11 cellular contexts compared by ENCODE assay signal in the genomic region with DNA sequence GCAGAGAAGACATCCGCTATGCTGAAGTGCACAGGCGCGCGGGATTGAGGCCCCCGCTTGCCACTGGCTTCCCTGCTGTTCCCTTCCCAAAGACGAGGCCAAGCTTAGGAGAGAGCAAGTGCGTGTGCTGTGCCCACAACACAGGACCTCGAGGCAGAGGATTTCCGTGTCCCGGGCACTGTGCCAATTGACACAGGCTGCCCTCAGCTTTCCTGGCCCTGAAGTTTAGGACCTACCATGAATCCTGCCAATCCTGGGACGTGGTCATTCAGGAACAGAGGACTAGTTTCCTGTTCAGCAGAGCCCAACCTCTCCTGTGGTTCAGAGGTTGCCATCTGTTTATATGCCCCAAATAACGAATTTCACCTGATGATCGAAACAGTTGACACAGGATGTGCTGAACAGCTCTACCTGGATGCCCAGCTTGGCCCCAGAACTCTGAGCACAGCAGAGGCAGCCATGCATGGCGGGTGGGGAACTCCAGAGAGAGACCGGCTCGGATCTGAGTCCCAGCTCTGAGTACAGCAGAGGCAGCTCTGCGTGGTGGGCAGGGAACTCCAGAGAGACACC. TPM values are rescaled to one million over a fixed set of nuclear protein-coding genes. Genes with fewer than 3 reads are reported as not detected.
A peak's percentile ranks its signal among the peaks of the same experiment; 100 is the strongest.
DNase-seq lines count a peak whose midpoint lies in the region; ATAC-seq and TF ChIP-seq lines count a peak whose summit lies in the region.
"Had no signal": no experiment of that assay in that cellular context is flagged by ENCODE, and none has a peak within 500 bp of the region (broad histone marks: within the 10 kb centered on the region; RNA-seq: fewer than 3 reads in every experiment).

No MANE protein-coding gene starts in this region.

- TF ChIP-seq POLR2A in stomach (IDR thresholded peaks at IDR 0.05) = no peak
- no peak for TF ChIP-seq POLR2A in esophagus squamous epithelium (IDR thresholded peaks at IDR 0.05)
- no peak for TF ChIP-seq POLR2A in body of pancreas (IDR thresholded peaks at IDR 0.05)

- no peak for TF ChIP-seq CTCF in stomach (IDR thresholded peaks at IDR 0.05)
- no peak for TF ChIP-seq CTCF in esophagus squamous epithelium (IDR thresholded peaks at IDR 0.05)
- TF ChIP-seq CTCF in body of pancreas (IDR thresholded peaks at IDR 0.05) = no peak

- H3K4me1 ChIP-seq in stomach (peaks cover 29 to 93% (median 76%) of the 10 kb centered on the region in 4 donors), esophagus squamous epithelium (peaks cover 0 to 20% (median 2%) of the 10 kb centered on the region in 3 donors), body of pancreas (peaks cover 3% of the 10 kb centered on the region)

- TF ChIP-seq EP300 in stomach (IDR thresholded peaks at IDR 0.05) = no peak

- no peak overlapping the region for H3K27ac Mint-ChIP-seq in activated naive CD8-positive, alpha-beta T cell treated with anti-CD3 and anti-CD28 coated beads, Interleukin-2, amount 10 ng/mL, durations not matched to agents 7 days and 5 days

- POLR2A ChIA-PET in activated naive CD8-positive, alpha-beta T cell treated with anti-CD3 and anti-CD28 coated beads, Interleukin-2, amount 10 ng/mL, durations not matched to agents 7 days and 5 days (lab: Charles Lee) = interaction anchor here (1.7 to 3.0 kb wide), 2 partner anchors 21 to 69 kb away, joined by 5 to 8 read pairs; partner anchors contain the start of gene SLC37A1

- ATAC-seq in HG02938 (IDR thresholded peaks at IDR 0.05; ENCODE audit: unreplicated experiment) (peak; percentile 44), body of pancreas (no peak)
- no peak for ATAC-seq in activated naive CD8-positive, alpha-beta T cell treated with anti-CD3 and anti-CD28 coated beads, Interleukin-2, amount 10 ng/mL, durations not matched to agents 7 days and 5 days (ENCODE audit: low read depth)

- WGBS in stomach, 5 donors = 54 to 63% (median 57%) methylated on average over 17 of the region's 17 CpGs
- WGBS in esophagus squamous epithelium, 2 donors = 59 to 68% methylated on average over 6 to 9 of the region's 17 CpGs
- WGBS in body of pancreas, 2 donors = 47 to 80% methylated on average over 3 to 17 of the region's 17 CpGs

- no peak overlapping the region for H3K4me3 Mint-ChIP-seq in activated naive CD8-positive, alpha-beta T cell treated with anti-CD3 and anti-CD28 coated beads, Interleukin-2, amount 10 ng/mL, durations not matched to agents 7 days and 5 days

- H3K27me3 ChIP-seq in stomach (no peaks in the 10 kb centered on the region), esophagus squamous epithelium (no peaks in the 10 kb centered on the region), body of pancreas (no peaks in the 10 kb centered on the region)

- peak; percentile 61 for DNase-seq in activated effector memory CD4-positive, alpha-beta T cell treated with anti-CD3 and anti-CD28 coated beads, Interleukin-2, amount 50 U/mL, for 16 hours
- DNase-seq in activated effector memory CD4-positive, alpha-beta T cell treated with Interleukin-2 at 50 U/mL for 16 hours = no peak
- peak; percentile 23 for DNase-seq in activated naive CD8-positive, alpha-beta T cell treated with anti-CD3 and anti-CD28 coated beads, Interleukin-2, amount 10 ng/mL, durations not matched to agents 7 days and 5 days
- DNase-seq in stomach (peak; percentile 72), esophagus squamous epithelium (lab: John Stamatoyannopoulos, UW) (no peak), HCEC 1CT (no peak), body of pancreas (no peak)
- DNase-seq: amniotic stem cell; NCI-H524 treated with DMSO at 0.1 percent for 48 hours; stimulated activated CD4-positive, alpha-beta T cell treated with anti-CD3 and anti-CD28 coated beads, Interleukin-4, amount 100 ng/mL, for 4 hours had no signal

- H3K36me3 Mint-ChIP-seq in activated naive CD8-positive, alpha-beta T cell treated with anti-CD3 and anti-CD28 coated beads, Interleukin-2, amount 10 ng/mL, durations not matched to agents 7 days and 5 days = peaks cover 6% of the 10 kb centered on the region

- intact Hi-C loops in stomach (cut with DNase I; ENCODE audit: low total_unique reads) = no loop called here
- intact Hi-C loops in esophagus squamous epithelium (cut with DNase I) = loop anchor here (10.0 kb wide), 1 partner anchor 201 kb away; no protein-coding TSS in a partner anchor
- intact Hi-C loops in body of pancreas (cut with DNase I) = no loop called here

- H3K9me3 ChIP-seq in stomach = no peaks in the 10 kb centered on the region
- no peaks in the 10 kb centered on the region for H3K9me3 ChIP-seq in esophagus squamous epithelium
- H3K9me3 ChIP-seq in body of pancreas = no peaks in the 10 kb centered on the region

- H3K4me1 Mint-ChIP-seq in activated naive CD8-positive, alpha-beta T cell treated with anti-CD3 and anti-CD28 coated beads, Interleukin-2, amount 10 ng/mL, durations not matched to agents 7 days and 5 days = peaks cover 11% of the 10 kb centered on the region

- H3K9me3 Mint-ChIP-seq in activated naive CD8-positive, alpha-beta T cell treated with anti-CD3 and anti-CD28 coated beads, Interleukin-2, amount 10 ng/mL, durations not matched to agents 7 days and 5 days = no peaks in the 10 kb centered on the region

- H3K27ac ChIP-seq in stomach (peak overlapping the region; percentile 27 to 72 (median 58)), esophagus squamous epithelium (no peak overlapping the region), body of pancreas (no peak overlapping the region)

- peaks cover 8 to 58% (median 51%) of the 10 kb centered on the region in 4 donors for H3K36me3 ChIP-seq in stomach
- peaks cover 0 to 58% (median 0%) of the 10 kb centered on the region in 3 donors for H3K36me3 ChIP-seq in esophagus squamous epithelium
- no peaks in the 10 kb centered on the region for H3K36me3 ChIP-seq in body of pancreas (replicated peaks in 1 of 2; ENCODE audit: insufficient read depth in 1 of 2, low read depth in 2 of 2)

- no peaks in the 10 kb centered on the region for H3K27me3 Mint-ChIP-seq in activated naive CD8-positive, alpha-beta T cell treated with anti-CD3 and anti-CD28 coated beads, Interleukin-2, amount 10 ng/mL, durations not matched to agents 7 days and 5 days

- H3K4me3 ChIP-seq in stomach (peak overlapping the region in 1 of 4 donors; percentile 24), esophagus squamous epithelium (no peak overlapping the region), body of pancreas (no peak overlapping the region)

RNA-seq across cellular contexts. Expression of gene SLC37A1, which starts 22.0 kb away (rescaled TPM):
- total RNA-seq in activated naive CD8-positive, alpha-beta T cell treated with anti-CD3 and anti-CD28 coated beads, Interleukin-2, amount 10 ng/mL, durations not matched to agents 7 days and 5 days = 10 to 100 TPM; 24.7 to 25.4 TPM
- total RNA-seq in stomach = 10 to 100 TPM in 4 of 5 donors, 1 to 10 TPM in 1; 9.8 to 72.9 (median 23.9) TPM
- polyA plus RNA-seq in stomach = 10 to 100 TPM; 10.3 to 12.4 (median 11.3) TPM
- 10 to 100 TPM; 10.7 to 21.1 (median 14.0) TPM for total RNA-seq in esophagus squamous epithelium
- total RNA-seq in body of pancreas = 10 to 100 TPM in 1 of 2 donors, 1 to 10 TPM in 1; 6.3 to 16.3 TPM

RNA-seq across cellular contexts. Expression of gene RSPH1, which starts 39.7 kb away (rescaled TPM):
- total RNA-seq in activated naive CD8-positive, alpha-beta T cell treated with anti-CD3 and anti-CD28 coated beads, Interleukin-2, amount 10 ng/mL, durations not matched to agents 7 days and 5 days = not detected
- 1 to 10 TPM in 1 of 5 donors, under 1 TPM in 3, not detected in 1; 0.37 to 8.9 (median 0.58) TPM for total RNA-seq in stomach
- 1 to 10 TPM; 1.8 to 2.9 (median 2.8) TPM for polyA plus RNA-seq in stomach
- under 1 TPM in 1 of 4 donors, not detected in 3; 0.19 TPM for total RNA-seq in esophagus squamous epithelium
- total RNA-seq in body of pancreas = 1 to 10 TPM; 1.6 to 2.3 TPM

Comparison
In these comparisons a context has a peak if more than half of its experiments do, and no peak if none do; other contexts are left out.
1. DNase-seq: peak in activated effector memory CD4-positive, alpha-beta T cell treated with anti-CD3 and anti-CD28 coated beads, Interleukin-2, amount 50 U/mL, for 16 hours (single experiment), activated naive CD8-positive, alpha-beta T cell treated with anti-CD3 and anti-CD28 coated beads, Interleukin-2, amount 10 ng/mL, durations not matched to agents 7 days and 5 days (single experiment) and stomach (single experiment); none in activated effector memory CD4-positive, alpha-beta T cell treated with Interleukin-2 at 50 U/mL for 16 hours (single experiment), esophagus squamous epithelium (single experiment), HCEC 1CT (single experiment) and body of pancreas (0 of 4).
2. H3K27ac ChIP-seq: peak in stomach (5 of 5); none in esophagus squamous epithelium (0 of 4) and body of pancreas (0 of 4).